Comparison of ENCODE assay signal across 1 cellular context in the genomic region with DNA sequence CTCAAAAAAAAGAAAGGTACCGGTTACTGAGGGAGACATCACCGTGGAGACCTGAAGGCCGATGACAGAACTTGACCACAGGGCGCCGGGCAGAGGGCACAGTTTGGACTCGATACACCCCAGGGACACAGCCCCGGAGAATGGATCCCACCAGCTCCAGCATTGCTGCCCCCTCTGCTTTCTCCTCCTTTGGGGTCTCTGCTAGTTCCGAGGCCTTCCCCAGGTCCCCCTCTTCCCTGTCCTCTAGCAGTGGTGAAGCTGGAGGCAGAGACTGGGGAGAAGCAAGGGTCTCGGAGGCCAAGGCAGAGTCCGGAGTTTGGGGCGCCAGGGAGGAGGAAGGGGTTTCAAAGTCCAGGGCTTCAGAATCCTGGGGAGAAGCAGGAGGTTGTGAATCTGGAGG.
TF ChIP-seq lines count a peak whose summit lies in the region.

No MANE protein-coding gene starts in this region.

TF ChIP-seq in HepG2, 621 proteins besides CTCF, POLR2A, EP300 and RAD21:
- TF ChIP-seq AGO2 (optimal IDR thresholded peaks at IDR 0.05; ENCODE audit: low read depth, low read length), result peak; percentile 15
- no peak for TF ChIP-seq MXD1 (CRISPR knock-in tag; IDR thresholded peaks at IDR 0.05)
